In the genomic region with DNA sequence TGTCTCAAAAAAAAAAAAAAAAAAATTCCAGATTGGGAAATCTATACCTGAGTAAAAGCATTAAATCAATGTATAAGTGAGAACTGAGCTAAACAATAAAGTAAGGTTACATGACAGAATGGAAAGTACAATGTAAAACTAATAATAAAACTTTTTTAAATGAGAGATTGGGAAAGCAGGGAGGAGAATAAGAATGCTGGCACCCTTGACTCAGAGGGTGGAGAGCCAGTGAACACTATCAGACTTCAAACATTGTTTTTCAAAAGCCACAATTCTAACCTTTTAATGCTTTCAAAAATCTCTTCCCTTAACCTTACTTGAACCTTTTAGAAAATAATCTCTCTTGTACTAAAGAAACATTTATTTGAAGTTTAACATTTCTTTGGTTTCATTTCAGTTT, we compare ENCODE assay signal across 21 cellular contexts.
"Had no signal": no experiment of that assay in that cellular context is flagged by ENCODE, and none has a peak within 500 bp of the region (broad histone marks: within the 10 kb centered on the region; RNA-seq: fewer than 3 reads in every experiment).

No MANE protein-coding gene starts in this region.

- H3K27ac Mint-ChIP-seq: activated CD8-positive, alpha-beta T cell treated with anti-CD3 and anti-CD28 coated beads, Interleukin-2, amount 10 ng/mL, durations not matched to agents 7 days and 5 days; activated naive CD4-positive, alpha-beta T cell treated with anti-CD3 and anti-CD28 coated beads, Interleukin-2, amount 50 U/mL, for 72 hours; natural killer cell had no signal

- H3K9me3 Mint-ChIP-seq: activated naive CD4-positive, alpha-beta T cell treated with anti-CD3 and anti-CD28 coated beads, Interleukin-2, amount 50 U/mL, for 72 hours; natural killer cell; WTC11 had no signal

- H3K27me3 ChIP-seq: neutrophil, right atrium auricular region, uterus had no signal

- H3K27ac ChIP-seq: coronary artery, neutrophil, right atrium auricular region, uterus had no signal

- DNase-seq: activated CD4-positive, alpha-beta T cell treated with anti-CD3 and anti-CD28 coated beads for 4 hours; activated CD8-positive, alpha-beta memory T cell treated with anti-CD3 and anti-CD28 coated beads, Interleukin-2, amount 50 U/mL, for 4 hours; activated CD8-positive, alpha-beta T cell treated with anti-CD3 and anti-CD28 coated beads, Interleukin-2, amount 10 ng/mL, durations not matched to agents 7 days and 5 days; activated effector memory CD4-positive, alpha-beta T cell treated with anti-CD3 and anti-CD28 coated beads, Interleukin-2, amount 50 U/mL, for 16 hours; activated T-cell treated with anti-CD3 and anti-CD28 coated beads, Interleukin-2, amount 50 U/mL, for 48 hours; amniotic stem cell; central memory CD4-positive, alpha-beta T cell; effector CD8-positive, alpha-beta T cell; natural killer cell; posterior cingulate gyrus; T-helper 2 cell; uterus had no signal

- H3K4me1 Mint-ChIP-seq: natural killer cell had no signal

- FAIRE-seq: endothelial cell of umbilical vein, islet of Langerhans, TTC549 had no signal

- H3K36me3 Mint-ChIP-seq: activated naive CD4-positive, alpha-beta T cell treated with anti-CD3 and anti-CD28 coated beads, Interleukin-2, amount 50 U/mL, for 72 hours; natural killer cell had no signal

- H3K9me3 ChIP-seq: neutrophil, right atrium auricular region, uterus had no signal

- ATAC-seq: activated CD8-positive, alpha-beta T cell treated with anti-CD3 and anti-CD28 coated beads, Interleukin-2, amount 10 ng/mL, durations not matched to agents 7 days and 5 days; activated naive CD4-positive, alpha-beta T cell treated with anti-CD3 and anti-CD28 coated beads, Interleukin-2, amount 50 U/mL, for 72 hours; natural killer cell; WTC11 had no signal

- H3K4me3 ChIP-seq: coronary artery, right atrium auricular region, smooth muscle cell, uterus had no signal

- H3K4me2 ChIP-seq: smooth muscle cell had no signal

- H3K4me3 Mint-ChIP-seq: activated CD8-positive, alpha-beta T cell treated with anti-CD3 and anti-CD28 coated beads, Interleukin-2, amount 10 ng/mL, durations not matched to agents 7 days and 5 days; natural killer cell; WTC11 had no signal

- H3K4me1 ChIP-seq: right atrium auricular region, uterus had no signal

- H3K36me3 ChIP-seq: right atrium auricular region, uterus had no signal
